ENCODE assay signal across 10 cellular contexts in genomic region chr7:151694828-151695580, GRCh38.
DNase-seq lines count a peak whose midpoint lies in the region; ATAC-seq and TF ChIP-seq lines count a peak whose summit lies in the region.
"Had no signal": no experiment of that assay in that cellular context is flagged by ENCODE, and none has a peak within 500 bp of the region (broad histone marks: within the 10 kb centered on the region; RNA-seq: fewer than 3 reads in every experiment).

No MANE protein-coding gene starts in this region.

- no peaks in the 10 kb centered on the region for H3K9me3 Mint-ChIP-seq in endodermal cell
- H3K9me3 Mint-ChIP-seq: CD8-positive, alpha-beta memory T cell had no signal

- peaks cover 0 to 48% (median 3%) of the 10 kb centered on the region in 11 experiments; a peak in 7 of 22 replicates for H4K20me1 ChIP-seq in BLaER1 treated with 17β-estradiol and CSF1 and Interleukin-3, amounts not matched to agents 10 nM and 100 nM

- H3K4me2 ChIP-seq in BLaER1 treated with 17β-estradiol and CSF1 and Interleukin-3, amounts not matched to agents 10 nM and 100 nM = peak overlapping the region; percentile 49 to 92 (median 86)

- H3K27ac Mint-ChIP-seq in endodermal cell = no peak overlapping the region

- TF ChIP-seq CTCF in endodermal cell (conservative IDR thresholded peaks at IDR 0.05) = peak; percentile 29

- ATAC-seq in GM21390 (IDR thresholded peaks at IDR 0.05; ENCODE audit: unreplicated experiment) = no peak
- no peak for ATAC-seq in HG02970 (IDR thresholded peaks at IDR 0.05; ENCODE audit: low FRiP score, unreplicated experiment)
- no peak for ATAC-seq in GM19455 (IDR thresholded peaks at IDR 0.05; ENCODE audit: unreplicated experiment)

- H3K36me3 ChIP-seq in BLaER1 treated with 17β-estradiol and CSF1 and Interleukin-3, amounts not matched to agents 10 nM and 100 nM = no peaks in the 10 kb centered on the region
- H3K36me3 ChIP-seq in endodermal cell (ENCODE audit: control insufficient read depth, insufficient read depth, low read length) (no peaks in the 10 kb centered on the region), mucosa of rectum (ENCODE audit: control insufficient read depth in 2 of 2, insufficient read depth in 2 of 2, low read length in 2 of 2) (no peaks in the 10 kb centered on the region)

- H3K36me3 Mint-ChIP-seq in endodermal cell (ENCODE audit: low read depth) = no peaks in the 10 kb centered on the region

- peaks cover 18% of the 10 kb centered on the region for H3K4me1 Mint-ChIP-seq in endodermal cell

- H3K4me3 Mint-ChIP-seq in endodermal cell = no peak overlapping the region
- H3K4me3 Mint-ChIP-seq: CD8-positive, alpha-beta memory T cell had no signal

- peaks cover 68 to 86% (median 80%) of the 10 kb centered on the region in 10 experiments for H3K4me1 ChIP-seq in BLaER1 treated with 17β-estradiol and CSF1 and Interleukin-3, amounts not matched to agents 10 nM and 100 nM
- H3K4me1 ChIP-seq in endodermal cell (ENCODE audit: control insufficient read depth, insufficient read depth, low read length) (peaks cover 18% of the 10 kb centered on the region), mucosa of rectum (ENCODE audit: control insufficient read depth in 2 of 2, insufficient read depth in 2 of 2, low read length in 2 of 2) (peaks cover 21 to 26% of the 10 kb centered on the region in 2 donors)

- no peaks in the 10 kb centered on the region for H3K9me3 ChIP-seq in BLaER1 treated with 17β-estradiol and CSF1 and Interleukin-3, amounts not matched to agents 10 nM and 100 nM (replicated peaks in 1 of 11)
- H3K9me3 ChIP-seq in endodermal cell (ENCODE audit: control insufficient read depth, low read length) (peaks cover 7% of the 10 kb centered on the region), mucosa of rectum (ENCODE audit: control insufficient read depth in 2 of 2, low read length in 2 of 2) (no peaks in the 10 kb centered on the region)

- H3K9ac ChIP-seq in BLaER1 treated with 17β-estradiol and CSF1 and Interleukin-3, amounts not matched to agents 10 nM and 100 nM = peak overlapping the region in 1 of 11 experiments; percentile 17; a peak in 2 of 22 replicates
- H3K9ac ChIP-seq in endodermal cell (ENCODE audit: extremely low read depth, low read length, poor library complexity, severe bottlenecking) (no peak overlapping the region), mucosa of rectum (ENCODE audit: low read depth in 1 of 2, low read length in 2 of 2) (peak overlapping the region in 1 of 2 donors; percentile 13)

- 86 to 88% methylated on average over 11 to 15 of the region's 15 CpGs for WGBS in endodermal cell (ENCODE audit: insufficient coverage in 1 of 2, insufficient read length in 1 of 2), 2 experiments

- peaks cover 0 to 5% (median 0%) of the 10 kb centered on the region in 11 experiments; a peak in 4 of 22 replicates for H3K27me3 ChIP-seq in BLaER1 treated with 17β-estradiol and CSF1 and Interleukin-3, amounts not matched to agents 10 nM and 100 nM
- no peaks in the 10 kb centered on the region for H3K27me3 ChIP-seq in endodermal cell (ENCODE audit: control insufficient read depth, insufficient read depth, low read length, poor library complexity, severe bottlenecking)
- H3K27me3 ChIP-seq in mucosa of rectum (ENCODE audit: control insufficient read depth in 2 of 2, insufficient read depth in 2 of 2, low read length in 2 of 2) = no peaks in the 10 kb centered on the region

- DNase-seq in LoVo (ENCODE audit: low spot score) = peak; percentile 39
- no peak for DNase-seq in endodermal cell
- DNase-seq in NCI-H1092 treated with DMSO at 0.1 percent for 48 hours (lab: John Stamatoyannopoulos, UW) = no peak

- H3K27ac ChIP-seq in BLaER1 treated with 17β-estradiol and CSF1 and Interleukin-3, amounts not matched to agents 10 nM and 100 nM = no peak overlapping the region; a peak in 1 of 22 replicates
- H3K27ac ChIP-seq in endodermal cell (ENCODE audit: low read depth, low read length) (no peak overlapping the region), mucosa of rectum (ENCODE audit: low read depth in 2 of 2, low read length in 2 of 2) (peak overlapping the region; percentile 10 to 53)
- H3K27ac ChIP-seq: SK-N-MC had no signal

- no peak overlapping the region for H3K4me3 ChIP-seq in BLaER1 treated with 17β-estradiol and CSF1 and Interleukin-3, amounts not matched to agents 10 nM and 100 nM
- no peak overlapping the region for H3K4me3 ChIP-seq in endodermal cell (ENCODE audit: low read length)
- no peak overlapping the region for H3K4me3 ChIP-seq in mucosa of rectum (ENCODE audit: low read length in 2 of 2)
- H3K4me3 ChIP-seq: SK-N-MC had no signal

- no peaks in the 10 kb centered on the region for H3K27me3 Mint-ChIP-seq in endodermal cell (ENCODE audit: insufficient read depth)
- H3K27me3 Mint-ChIP-seq: CD8-positive, alpha-beta memory T cell had no signal

Comparison
In these comparisons a context has a peak if more than half of its experiments do, and no peak if none do; other contexts are left out.
1. H3K27ac ChIP-seq: peak in mucosa of rectum (2 of 2); none in BLaER1 treated with 17β-estradiol and CSF1 and Interleukin-3, amounts not matched to agents 10 nM and 100 nM (0 of 11) and endodermal cell (single experiment).